ENCODE assay signal across 9 cellular contexts in genomic region chr11:61331636-61332035, GRCh38. TPM values are rescaled to one million over a fixed set of nuclear protein-coding genes. Genes with fewer than 3 reads are reported as not detected.
DNase-seq lines count a peak whose midpoint lies in the region; FAIRE-seq and TF ChIP-seq lines count a peak whose summit lies in the region.
"Had no signal": no experiment of that assay in that cellular context is flagged by ENCODE, and none has a peak within 500 bp of the region (broad histone marks: within the 10 kb centered on the region; RNA-seq: fewer than 3 reads in every experiment).

No MANE protein-coding gene starts in this region.

- no peaks in the 10 kb centered on the region for H3K9me3 Mint-ChIP-seq in activated naive CD4-positive, alpha-beta T cell treated with anti-CD3 and anti-CD28 coated beads for 36 hours
- H3K9me3 Mint-ChIP-seq in activated CD4-positive, alpha-beta memory T cell treated with anti-CD3 and anti-CD28 coated beads, Interleukin-2, amount 10 ng/mL, durations not matched to agents 7 days and 5 days: no peaks in the 10 kb centered on the region

- TF ChIP-seq CTCF in kidney (IDR thresholded peaks at IDR 0.05; ENCODE audit: borderline replicate concordance, extremely low read depth, insufficient read depth) (no peak), tibial artery (IDR thresholded peaks at IDR 0.05) (no peak)

- H3K27ac ChIP-seq in kidney (ENCODE audit: low read depth in 2 of 2, low read length in 2 of 2) (no peak overlapping the region), tibial artery (peak overlapping the region; percentile 92 to 93)

- H3K36me3 ChIP-seq in kidney (ENCODE audit: control insufficient read depth in 1 of 2, insufficient read depth in 2 of 2, low read length in 2 of 2) (peaks cover 12 to 24% of the 10 kb centered on the region in 2 donors), tibial artery (peaks cover 10 to 27% (median 23%) of the 10 kb centered on the region in 3 donors)

- POLR2A ChIA-PET in activated CD4-positive, alpha-beta memory T cell treated with anti-CD3 and anti-CD28 coated beads, Interleukin-2, amount 10 ng/mL, durations not matched to agents 7 days and 5 days (lab: Charles Lee): interaction anchor here (0.7 to 2.9 kb wide), 8 partner anchors 16 to 416 kb away, joined by 3 to 27 read pairs (median 4); partner anchors contain the start of genes CPSF7, CYB561A3, SDHAF2 and TMEM138

- DNase-seq in activated naive CD4-positive, alpha-beta T cell treated with anti-CD3 and anti-CD28 coated beads for 36 hours: no peak
- DNase-seq in activated naive CD4-positive, alpha-beta T cell treated with Interleukin-2 at 50 U/mL for 16 hours: no peak
- no peak for DNase-seq in activated CD4-positive, alpha-beta memory T cell treated with anti-CD3 and anti-CD28 coated beads, Interleukin-2, amount 10 ng/mL, durations not matched to agents 7 days and 5 days
- no peak for DNase-seq in kidney
- DNase-seq in tibial artery: no peak
- DNase-seq in HCEC 1CT: no peak
- DNase-seq in NCI-H128 (lab: John Stamatoyannopoulos, UW; ENCODE audit: unreplicated experiment): no peak
- DNase-seq in activated CD4-positive, alpha-beta T cell treated with anti-CD3 and anti-CD28 coated beads, Interleukin-2, amount 50 U/mL, for 1 hour: no peak
- DNase-seq: NCI-H1417 treated with DMSO at 0.1 percent for 48 hours had no signal

- no peaks in the 10 kb centered on the region for H3K27me3 Mint-ChIP-seq in activated naive CD4-positive, alpha-beta T cell treated with anti-CD3 and anti-CD28 coated beads for 36 hours (ENCODE audit: low read depth)
- no peaks in the 10 kb centered on the region for H3K27me3 Mint-ChIP-seq in activated CD4-positive, alpha-beta memory T cell treated with anti-CD3 and anti-CD28 coated beads, Interleukin-2, amount 10 ng/mL, durations not matched to agents 7 days and 5 days

- peak overlapping the region; percentile 89 to 92 for H3K9ac ChIP-seq in kidney (ENCODE audit: low read length in 2 of 2)

- H3K4me3 Mint-ChIP-seq in activated naive CD4-positive, alpha-beta T cell treated with anti-CD3 and anti-CD28 coated beads for 36 hours: peak overlapping the region; percentile 96
- H3K4me3 Mint-ChIP-seq in activated CD4-positive, alpha-beta memory T cell treated with anti-CD3 and anti-CD28 coated beads, Interleukin-2, amount 10 ng/mL, durations not matched to agents 7 days and 5 days: peak overlapping the region; percentile 99

- H3K9me3 ChIP-seq in kidney (ENCODE audit: control insufficient read depth in 1 of 2, low read length in 2 of 2) (no peaks in the 10 kb centered on the region), tibial artery (no peaks in the 10 kb centered on the region)

- H3K4me3 ChIP-seq in kidney (ENCODE audit: low read length in 2 of 2) (peak overlapping the region; percentile 83 to 92), tibial artery (peak overlapping the region; percentile 90 to 99)

- CTCF ChIA-PET in activated naive CD4-positive, alpha-beta T cell treated with anti-CD3 and anti-CD28 coated beads for 36 hours (lab: Charles Lee): interaction anchor here (1.3 to 1.7 kb wide), 2 partner anchors 54 to 114 kb away, joined by 3 to 12 read pairs; no protein-coding TSS in a partner anchor
- CTCF ChIA-PET in activated CD4-positive, alpha-beta memory T cell treated with anti-CD3 and anti-CD28 coated beads, Interleukin-2, amount 10 ng/mL, durations not matched to agents 7 days and 5 days (lab: Charles Lee): interaction anchor here (1.3 to 3.0 kb wide), 2 partner anchors 54 to 104 kb away, joined by 4 to 20 read pairs; no protein-coding TSS in a partner anchor

- no peak for FAIRE-seq in kidney (lab: Jason Lieb, UNC)

- peaks cover 17 to 34% of the 10 kb centered on the region in 2 donors for H3K4me1 ChIP-seq in kidney (ENCODE audit: control insufficient read depth in 1 of 2, insufficient read depth in 1 of 2, low read depth in 1 of 2, low read length in 2 of 2)
- H3K4me1 ChIP-seq in tibial artery: peaks cover 0 to 38% (median 22%) of the 10 kb centered on the region in 4 donors

- intact Hi-C loops in activated naive CD4-positive, alpha-beta T cell treated with anti-CD3 and anti-CD28 coated beads for 36 hours (cut with micrococcal nuclease): loop anchor here (2.0 to 10.0 kb wide), 3 partner anchors 37 to 417 kb away; partner anchors contain the start of genes TMEM109 and VWCE
- intact Hi-C loops in kidney (cut with DNase I): no loop called here
- intact Hi-C loops in tibial artery (cut with DNase I; ENCODE audit: low total_unique reads): no loop called here

- H3K36me3 Mint-ChIP-seq in activated naive CD4-positive, alpha-beta T cell treated with anti-CD3 and anti-CD28 coated beads for 36 hours (ENCODE audit: low read depth): peaks cover 43% of the 10 kb centered on the region
- H3K36me3 Mint-ChIP-seq in activated CD4-positive, alpha-beta memory T cell treated with anti-CD3 and anti-CD28 coated beads, Interleukin-2, amount 10 ng/mL, durations not matched to agents 7 days and 5 days (ENCODE audit: low read depth): peaks cover 51% of the 10 kb centered on the region

- no peaks in the 10 kb centered on the region for H3K27me3 ChIP-seq in tibial artery

- H3K27ac Mint-ChIP-seq in activated naive CD4-positive, alpha-beta T cell treated with anti-CD3 and anti-CD28 coated beads for 36 hours: peak overlapping the region; percentile 84
- H3K27ac Mint-ChIP-seq in activated CD4-positive, alpha-beta memory T cell treated with anti-CD3 and anti-CD28 coated beads, Interleukin-2, amount 10 ng/mL, durations not matched to agents 7 days and 5 days: peak overlapping the region; percentile 85

- H3K4me1 Mint-ChIP-seq in activated naive CD4-positive, alpha-beta T cell treated with anti-CD3 and anti-CD28 coated beads for 36 hours (ENCODE audit: low read depth): peaks cover 74% of the 10 kb centered on the region
- peaks cover 78% of the 10 kb centered on the region for H3K4me1 Mint-ChIP-seq in activated CD4-positive, alpha-beta memory T cell treated with anti-CD3 and anti-CD28 coated beads, Interleukin-2, amount 10 ng/mL, durations not matched to agents 7 days and 5 days

RNA-seq across cellular contexts. Expression of gene DDB1, which starts 1.3 kb away (rescaled TPM):
- 100 to 1,000 TPM; 227 to 236 TPM for total RNA-seq in activated naive CD4-positive, alpha-beta T cell treated with anti-CD3 and anti-CD28 coated beads for 36 hours
- total RNA-seq in activated CD4-positive, alpha-beta memory T cell treated with anti-CD3 and anti-CD28 coated beads, Interleukin-2, amount 10 ng/mL, durations not matched to agents 7 days and 5 days: 100 to 1,000 TPM; 166 to 174 TPM
- 185 TPM for total RNA-seq in kidney
- polyA plus RNA-seq in kidney (ENCODE audit: insufficient read depth, low read depth, low replicate concordance): 131 TPM

RNA-seq across cellular contexts. Expression of gene TKFC, which starts 1.4 kb away (rescaled TPM):
- 100 to 1,000 TPM; 146 to 154 TPM for total RNA-seq in activated naive CD4-positive, alpha-beta T cell treated with anti-CD3 and anti-CD28 coated beads for 36 hours
- total RNA-seq in activated CD4-positive, alpha-beta memory T cell treated with anti-CD3 and anti-CD28 coated beads, Interleukin-2, amount 10 ng/mL, durations not matched to agents 7 days and 5 days: 10 to 100 TPM; 49.6 to 51.5 TPM
- 64.6 TPM for total RNA-seq in kidney
- polyA plus RNA-seq in kidney (ENCODE audit: insufficient read depth, low read depth, low replicate concordance): 107 TPM

RNA-seq across cellular contexts. Expression of gene CYB561A3, which starts 30.0 kb away (rescaled TPM):
- 10 to 100 TPM; 31.7 to 31.8 TPM for total RNA-seq in activated naive CD4-positive, alpha-beta T cell treated with anti-CD3 and anti-CD28 coated beads for 36 hours
- 10 to 100 TPM; 36.0 to 38.6 TPM for total RNA-seq in activated CD4-positive, alpha-beta memory T cell treated with anti-CD3 and anti-CD28 coated beads, Interleukin-2, amount 10 ng/mL, durations not matched to agents 7 days and 5 days
- total RNA-seq in kidney: 36.8 TPM
- polyA plus RNA-seq in kidney (ENCODE audit: insufficient read depth, low read depth, low replicate concordance): 29.7 TPM

RNA-seq across cellular contexts. Expression of gene TMEM138, which starts 30.5 kb away (rescaled TPM):
- total RNA-seq in activated naive CD4-positive, alpha-beta T cell treated with anti-CD3 and anti-CD28 coated beads for 36 hours: 10 to 100 TPM; 35.6 to 41.4 TPM
- 10 to 100 TPM; 45.5 to 50.0 TPM for total RNA-seq in activated CD4-positive, alpha-beta memory T cell treated with anti-CD3 and anti-CD28 coated beads, Interleukin-2, amount 10 ng/mL, durations not matched to agents 7 days and 5 days
- 42.3 TPM for total RNA-seq in kidney
- 62.3 TPM for polyA plus RNA-seq in kidney (ENCODE audit: insufficient read depth, low read depth, low replicate concordance)

RNA-seq across cellular contexts. Expression of gene VWCE, which starts 36.5 kb away (rescaled TPM):
- total RNA-seq in activated naive CD4-positive, alpha-beta T cell treated with anti-CD3 and anti-CD28 coated beads for 36 hours: 1 to 10 TPM; 6.6 TPM
- total RNA-seq in activated CD4-positive, alpha-beta memory T cell treated with anti-CD3 and anti-CD28 coated beads, Interleukin-2, amount 10 ng/mL, durations not matched to agents 7 days and 5 days: 1 to 10 TPM in 1 of 2 experiments, under 1 TPM in 1; 0.98 to 1.7 TPM
- total RNA-seq in kidney: 1.2 TPM
- 0.32 TPM for polyA plus RNA-seq in kidney (ENCODE audit: insufficient read depth, low read depth, low replicate concordance)

Comparison
In these comparisons a context has a peak if more than half of its experiments do, and no peak if none do; other contexts are left out.
1. H3K27ac ChIP-seq: peak in tibial artery (2 of 2); none in kidney (0 of 2).